ENCODE assay signal across 8 cellular contexts in genomic region chr11:63938481-63939350, GRCh38. TPM values are rescaled to one million over a fixed set of nuclear protein-coding genes. Genes with fewer than 3 reads are reported as not detected.
DNase-seq lines count a peak whose midpoint lies in the region; ATAC-seq and TF ChIP-seq lines count a peak whose summit lies in the region.

Gene NAA40 (plus strand): TSS chr11:63939002. CDS start chr11:63939097, 95 bp downstream.

- H3K4me2 ChIP-seq in OCI-LY3 (ENCODE audit: low read length) = peak within 1 kb of the TSS; percentile 90

- peak within 1 kb of the TSS; percentile 96 for H3K4me3 ChIP-seq in OCI-LY3 (ENCODE audit: low read length)

- ATAC-seq in GM21528 (IDR thresholded peaks at IDR 0.05; ENCODE audit: low FRiP score, unreplicated experiment) = peak; percentile 89

- H3K27ac ChIP-seq in OCI-LY3 (ENCODE audit: low read length) = peak within 1 kb of the TSS; percentile 67

- no peaks in the 10 kb centered on the region for H3K27me3 ChIP-seq in OCI-LY3 (ENCODE audit: low read depth, low read length)

- H3K36me3 ChIP-seq in OCI-LY3 (replicated peaks; ENCODE audit: low read depth, low read length) = peaks cover 9% of the 10 kb centered on the region

- H3K4me1 ChIP-seq in OCI-LY3 (ENCODE audit: low read length) = peaks cover 17% of the 10 kb centered on the region

- peaks cover 44% of the 10 kb centered on the region for H3K79me2 ChIP-seq in OCI-LY3 (ENCODE audit: low read length)

- H3K9ac ChIP-seq in OCI-LY3 (ENCODE audit: low read length) = peak within 1 kb of the TSS; percentile 88

- H4K20me1 ChIP-seq in OCI-LY3 (ENCODE audit: insufficient read depth, low read length) = peaks cover 10% of the 10 kb centered on the region; the same call in 1 of the 2 replicates

- TF ChIP-seq CTCF in OCI-LY3 (IDR thresholded peaks at IDR 0.05; ENCODE audit: low read depth, low read length) = no peak

- H2AFZ ChIP-seq in OCI-LY3 (ENCODE audit: low read depth, low read length) = peak within 1 kb of the TSS; percentile 98

- DNase-seq in DMS114 treated with DMSO at 0.1 percent for 48 hours (lab: John Stamatoyannopoulos, UW; ENCODE audit: unreplicated experiment) (peak; percentile 87), HuH-7.5 (ENCODE audit: low spot score) (peak; percentile 92), epidermal melanocyte (ENCODE audit: insufficient read length, low spot score) (peak; percentile 75), mucosa of gallbladder (ENCODE audit: low spot score) (peak; percentile 94)
- DNase-seq in activated CD8-positive, alpha-beta memory T cell treated with anti-CD3 and anti-CD28 coated beads, Interleukin-2, amount 50 U/mL, for 48 hours = peak; percentile 97
- peak; percentile 89 for DNase-seq in stimulated activated CD8-positive, alpha-beta memory T cell treated with anti-CD3 and anti-CD28 coated beads, Interleukin-4, amount 100 ng/mL, for 24 hours (ENCODE audit: low read depth)

- H3K9me3 ChIP-seq in OCI-LY3 (ENCODE audit: insufficient read depth, low read length) = no peaks in the 10 kb centered on the region

RNA-seq across cellular contexts. Expression of gene NAA40, which starts in this region (rescaled TPM):
- total RNA-seq in mucosa of gallbladder = 26.2 TPM

Comparison
In these comparisons a context has a peak if more than half of its experiments do, and no peak if none do; other contexts are left out.
1. Peak in every context shown above with its lines: DNase-seq, ATAC-seq, H3K4me3 ChIP-seq and H3K27ac ChIP-seq.